Comparison of ENCODE assay signal across 8 cellular contexts in the genomic region with DNA sequence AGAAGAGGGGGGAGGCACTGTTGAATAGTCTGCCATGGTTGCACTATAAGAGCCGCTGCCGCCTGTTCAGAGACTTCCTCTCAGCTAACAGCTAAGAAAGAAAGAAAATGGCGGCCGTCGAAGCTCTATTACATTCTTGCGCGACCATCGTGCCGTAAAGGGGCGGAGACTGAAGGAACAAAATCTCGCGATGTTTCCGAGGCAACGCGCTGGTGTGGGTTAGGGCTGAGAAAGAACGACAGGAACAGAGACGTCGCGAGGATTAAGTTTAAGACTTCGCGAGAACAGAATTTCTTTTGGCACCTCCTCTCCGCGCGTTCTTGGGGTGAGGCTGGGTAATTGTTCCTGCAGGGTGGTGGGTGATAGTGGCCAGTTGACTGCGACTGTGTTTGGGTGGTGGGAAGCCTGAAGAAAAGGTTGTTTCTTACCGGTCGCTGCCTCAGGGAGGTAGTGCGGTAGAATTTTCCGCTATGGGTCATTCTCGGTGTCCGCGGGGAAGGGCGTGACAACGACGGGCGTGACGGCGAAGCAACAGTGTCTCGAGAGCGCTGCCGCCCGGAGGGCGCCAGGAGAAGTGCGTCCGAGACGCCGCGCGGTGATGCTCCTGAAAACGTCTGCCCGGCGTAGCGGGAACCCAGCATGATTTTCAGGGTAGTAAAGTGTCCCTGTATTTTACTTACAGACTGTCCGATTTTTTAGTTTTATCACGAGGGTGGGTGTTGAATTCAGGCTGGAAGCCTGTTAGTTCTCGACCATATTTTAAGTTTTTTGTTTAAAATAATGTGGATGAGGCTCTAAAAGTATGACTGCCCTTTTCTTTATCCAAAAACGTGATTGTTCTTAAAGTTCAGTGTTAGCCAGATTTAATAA. TPM values are rescaled to one million over a fixed set of nuclear protein-coding genes. Genes with fewer than 3 reads are reported as not detected.
A peak's percentile ranks its signal among the peaks of the same experiment; 100 is the strongest.
DNase-seq lines count a peak whose midpoint lies in the region; ATAC-seq, FAIRE-seq and TF ChIP-seq lines count a peak whose summit lies in the region.

A gene with protein sequence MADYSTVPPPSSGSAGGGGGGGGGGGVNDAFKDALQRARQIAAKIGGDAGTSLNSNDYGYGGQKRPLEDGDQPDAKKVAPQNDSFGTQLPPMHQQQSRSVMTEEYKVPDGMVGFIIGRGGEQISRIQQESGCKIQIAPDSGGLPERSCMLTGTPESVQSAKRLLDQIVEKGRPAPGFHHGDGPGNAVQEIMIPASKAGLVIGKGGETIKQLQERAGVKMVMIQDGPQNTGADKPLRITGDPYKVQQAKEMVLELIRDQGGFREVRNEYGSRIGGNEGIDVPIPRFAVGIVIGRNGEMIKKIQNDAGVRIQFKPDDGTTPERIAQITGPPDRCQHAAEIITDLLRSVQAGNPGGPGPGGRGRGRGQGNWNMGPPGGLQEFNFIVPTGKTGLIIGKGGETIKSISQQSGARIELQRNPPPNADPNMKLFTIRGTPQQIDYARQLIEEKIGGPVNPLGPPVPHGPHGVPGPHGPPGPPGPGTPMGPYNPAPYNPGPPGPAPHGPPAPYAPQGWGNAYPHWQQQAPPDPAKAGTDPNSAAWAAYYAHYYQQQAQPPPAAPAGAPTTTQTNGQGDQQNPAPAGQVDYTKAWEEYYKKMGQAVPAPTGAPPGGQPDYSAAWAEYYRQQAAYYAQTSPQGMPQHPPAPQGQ (minus strand): TSS at position 104 of the 870 bp plus-strand sequence. CDS start 68 bp downstream, at position 36.

- no peak within 1 kb of the TSS for H2BK12ac ChIP-seq in H9 (ENCODE audit: insufficient read length, low read depth, low read length)

- H3K27me3 Mint-ChIP-seq in H9 (ENCODE audit: low read depth): no peaks in the 10 kb centered on the region

- H2BK20ac ChIP-seq in H9 (ENCODE audit: low read depth, low read length, poor library complexity, severe bottlenecking): no peak within 1 kb of the TSS

- H2BK15ac ChIP-seq in H9 (ENCODE audit: low read depth, low read length): 0 out of 2 replicates have a peak within 1 kb of the TSS, but pooled peaks have one; percentile 9

- H3K9ac ChIP-seq in H9 (ENCODE audit: extremely low read depth, insufficient read length, low read length): peak within 1 kb of the TSS; percentile 100

- peak within 1 kb of the TSS; percentile 96 for H2BK120ac ChIP-seq in H9 (ENCODE audit: low read depth, low read length, poor library complexity, severe bottlenecking)

- peaks cover 49% of the 10 kb centered on the region; the same call in 1 of the 2 replicates for H3K79me2 ChIP-seq in H9 (ENCODE audit: insufficient read depth, low read length)

- no peaks in the 10 kb centered on the region for H3K9me3 Mint-ChIP-seq in H9

- peak within 1 kb of the TSS; percentile 86 for H3K4me2 ChIP-seq in H9 (ENCODE audit: insufficient read depth, insufficient read length, low read length)

- H4K8ac ChIP-seq in H9 (replicated peaks; ENCODE audit: insufficient read length, low read depth, low read length): peak within 1 kb of the TSS; percentile 99

- peaks cover 6% of the 10 kb centered on the region for H3K23me2 ChIP-seq in H9 (ENCODE audit: insufficient read length, low read depth, low read length, poor library complexity, severe bottlenecking)

- peaks cover 34% of the 10 kb centered on the region for H3K36me3 ChIP-seq in neuron (ENCODE audit: insufficient read depth, low read length)

- H3K27me3 ChIP-seq in H9 (ENCODE audit: insufficient read depth, low read length) (no peaks in the 10 kb centered on the region), foreskin keratinocyte (no peaks in the 10 kb centered on the region), neuron (ENCODE audit: insufficient read depth, low read length) (no peaks in the 10 kb centered on the region)

- peak within 1 kb of the TSS; percentile 97 for H4K91ac ChIP-seq in H9 (ENCODE audit: insufficient read length, low read depth, low read length)

- H3T11ph ChIP-seq in H9 (ENCODE audit: low read length): peak within 1 kb of the TSS; percentile 92

- H3K56ac ChIP-seq in H9 (ENCODE audit: insufficient read length, low read depth, low read length): peak within 1 kb of the TSS; percentile 99

- H4K20me1 ChIP-seq in H9 (ENCODE audit: control insufficient read depth, insufficient read depth, insufficient read length): no peaks in the 10 kb centered on the region

- H3K79me1 ChIP-seq in H9 (ENCODE audit: insufficient read depth, low read depth, low read length, poor library complexity, severe bottlenecking): no peaks in the 10 kb centered on the region

- H2AK5ac ChIP-seq in H9 (ENCODE audit: insufficient read length, low read length): peak within 1 kb of the TSS; percentile 86

- H3K4ac ChIP-seq in H9 (ENCODE audit: low read depth, low read length): peak within 1 kb of the TSS; percentile 99; the same call in 1 of the 2 replicates

- H3K27ac ChIP-seq in H9 (ENCODE audit: insufficient read length, low read depth, low read length) (peak within 1 kb of the TSS; percentile 87), foreskin keratinocyte (peak within 1 kb of the TSS; percentile 93)

- H3K36me3 Mint-ChIP-seq in H9 (ENCODE audit: insufficient read depth in 1 of 3, low read depth in 3 of 3): peaks cover 15 to 21% (median 21%) of the 10 kb centered on the region in 3 experiments

- H4K5ac ChIP-seq in H9 (ENCODE audit: insufficient read length, low read depth, low read length): peak within 1 kb of the TSS; percentile 99

- H3K4me3 ChIP-seq in neuron (ENCODE audit: low read length): peak within 1 kb of the TSS; percentile 99

- peaks cover 48 to 51% of the 10 kb centered on the region in 2 experiments for H3K4me1 Mint-ChIP-seq in H9

- H3K27ac Mint-ChIP-seq in H9: no peak within 1 kb of the TSS

- no peaks in the 10 kb centered on the region; the same call in 1 of the 2 replicates for H3K4me1 ChIP-seq in H9 (ENCODE audit: insufficient read depth, low read length)
- H3K4me1 ChIP-seq in foreskin keratinocyte: peaks cover 9% of the 10 kb centered on the region
- peaks cover 29% of the 10 kb centered on the region for H3K4me1 ChIP-seq in neuron (ENCODE audit: insufficient read depth, low read length)

- peak; percentile 85 for ATAC-seq in foreskin keratinocyte

- peak within 1 kb of the TSS; percentile 100 for H3K18ac ChIP-seq in H9 (ENCODE audit: insufficient read length, low read depth, low read length)

- H2AFZ ChIP-seq in H9 (ENCODE audit: low read length) (no peak within 1 kb of the TSS), neuron (ENCODE audit: low read depth, low read length) (peak within 1 kb of the TSS; percentile 13)

- no peak within 1 kb of the TSS for H3K4me3 Mint-ChIP-seq in H9

- H3K9me3 ChIP-seq in H9 (ENCODE audit: control insufficient read depth, low read depth, low read length) (no peaks in the 10 kb centered on the region), neuron (ENCODE audit: low read length) (peaks cover 2% of the 10 kb centered on the region)

- peak; percentile 97 for DNase-seq in H9
- peak; percentile 98 for DNase-seq in M059J (ENCODE audit: low read depth)
- peak; percentile 94 to 98 for DNase-seq in SHP77 (lab: John Stamatoyannopoulos, UW)
- DNase-seq in activated effector memory CD4-positive, alpha-beta T cell treated with anti-CD3 and anti-CD28 coated beads, Interleukin-2, amount 50 U/mL, for 16 hours: peak; percentile 97
- DNase-seq in foreskin keratinocyte: peak; percentile 96 to 98

- H3K14ac ChIP-seq in H9 (ENCODE audit: insufficient read depth, low read length): peak within 1 kb of the TSS; percentile 99

- peak within 1 kb of the TSS; percentile 95 for H2BK5ac ChIP-seq in H9 (ENCODE audit: insufficient read length, low read length)

- WGBS in H9 (ENCODE audit: extremely low coverage, insufficient read length, low lambda C conversion rate): no CpG with 5 or more reads among the region's 57 CpGs

- TF ChIP-seq CTCF in H9 (conservative IDR thresholded peaks at IDR 0.05) (peak; percentile 66), foreskin keratinocyte (conservative IDR thresholded peaks at IDR 0.05) (peak; percentile 77), subcutaneous adipose tissue (IDR thresholded peaks at IDR 0.05; ENCODE audit: low read depth) (no peak)

- peak; percentile 96 for FAIRE-seq in G401.6 (lab: Jason Lieb, UNC)

- peak within 1 kb of the TSS; percentile 10 for H3K23ac ChIP-seq in H9 (ENCODE audit: insufficient read length, low read depth, low read length)

RNA-seq across cellular contexts. Expression of the gene that starts here (rescaled TPM):
- total RNA-seq in H9 (2021) (271 TPM in 2 replicates), foreskin keratinocyte (140 and 146 TPM in 2 replicates), subcutaneous adipose tissue (100 to 1,000 TPM in 1 of 4 donors, 10 to 100 TPM in 3; 82.4 to 118 (median 92.8) TPM)
- total RNA-seq in M059J (2014; rRNA removed; shearing (Covaris generic)): 77.7 and 101 TPM in 2 replicates
- polyA plus RNA-seq in foreskin keratinocyte: 60.7 and 73.1 TPM in 2 replicates

Comparison
In these comparisons a context has a peak if more than half of its experiments do, and no peak if none do; other contexts are left out.
1. Peak in every context shown above with its lines: DNase-seq, ATAC-seq, H3K4me3 ChIP-seq and H3K27ac ChIP-seq.